Comparison of ENCODE assay signal across 20 cellular contexts in the genomic region with DNA sequence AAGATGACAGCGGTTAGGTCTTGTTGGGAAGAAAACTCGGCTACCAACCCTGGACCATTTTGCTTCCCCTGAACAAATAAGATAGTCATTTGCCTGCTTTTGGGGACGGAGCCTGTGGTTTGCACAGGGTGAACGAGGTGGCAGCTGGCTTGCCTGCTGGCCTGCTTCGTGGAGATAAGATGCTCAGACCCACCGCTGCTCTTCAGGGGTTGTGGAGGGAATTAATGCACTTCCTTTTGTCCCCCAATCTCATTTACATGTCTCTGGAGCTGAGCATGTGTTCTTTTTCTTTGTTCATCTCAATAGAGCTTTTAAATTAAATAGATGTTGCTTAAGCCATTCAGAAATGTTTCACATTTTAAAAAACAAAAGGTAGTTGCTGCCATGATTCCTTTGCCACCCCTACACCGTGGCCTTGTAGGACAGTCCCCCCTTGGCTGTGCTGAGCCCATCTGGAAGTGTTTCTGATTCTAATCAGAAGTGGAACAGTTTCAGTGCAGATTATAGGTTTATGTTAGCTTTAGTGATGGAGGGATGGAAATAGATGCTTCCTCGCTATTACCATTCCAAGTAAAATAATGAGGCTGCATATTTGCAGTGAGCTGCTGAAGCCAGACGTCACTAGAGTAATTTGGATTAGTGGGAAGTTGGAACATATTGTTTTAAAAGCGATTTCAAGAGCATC. TPM values are rescaled to one million over a fixed set of nuclear protein-coding genes. Genes with fewer than 3 reads are reported as not detected.
DNase-seq lines count a peak whose midpoint lies in the region; ATAC-seq, FAIRE-seq and TF ChIP-seq lines count a peak whose summit lies in the region.
"Had no signal": no experiment of that assay in that cellular context is flagged by ENCODE, and none has a peak within 500 bp of the region (broad histone marks: within the 10 kb centered on the region; RNA-seq: fewer than 3 reads in every experiment).

No MANE protein-coding gene starts in this region.

- H3K27me3 Mint-ChIP-seq in activated CD4-positive, alpha-beta T cell treated with anti-CD3 and anti-CD28 coated beads for 36 hours, result no peaks in the 10 kb centered on the region
- H3K27me3 Mint-ChIP-seq in endothelial cell (ENCODE audit: unreplicated experiment), result peaks cover 2% of the 10 kb centered on the region
- H3K27me3 Mint-ChIP-seq in stimulated activated naive CD8-positive, alpha-beta T cell treated with anti-CD3 and anti-CD28 coated beads, Interleukin-15, Interleukin-2, amounts not matched to agents 100 ng/mL and 50 ng/mL, for 24 hours, result no peaks in the 10 kb centered on the region

- no peak for ATAC-seq in activated CD4-positive, alpha-beta T cell treated with anti-CD3 and anti-CD28 coated beads for 36 hours
- ATAC-seq: foreskin keratinocyte, Right ventricle myocardium inferior had no signal

- TF ChIP-seq POLR2A in GM12891 (IDR thresholded peaks at IDR 0.05; ENCODE audit: low read depth, low read length), result no peak

- DNase-seq in activated CD4-positive, alpha-beta T cell treated with anti-CD3 and anti-CD28 coated beads for 36 hours, result no peak
- no peak for DNase-seq in activated CD4-positive, alpha-beta T cell treated with anti-CD3 and anti-CD28 coated beads, Interleukin-2, amount 50 U/mL, for 48 hours
- DNase-seq in SK-N-DZ (ENCODE audit: low spot score), result peak; percentile 52
- no peak for DNase-seq in endothelial cell (ENCODE audit: low spot score)
- DNase-seq in Ammon's horn (ENCODE audit: low spot score), result no peak
- DNase-seq in stimulated activated CD4-positive, alpha-beta T cell treated with anti-CD3 and anti-CD28 coated beads, Interleukin-4, amount 100 ng/mL, for 4 hours, result no peak
- DNase-seq in GM12891 (ENCODE audit: insufficient read length, low spot score), result no peak
- DNase-seq: activated CD4-positive, alpha-beta T cell treated with anti-CD3 and anti-CD28 coated beads, Interleukin-2, amount 50 U/mL, for 4 hours; activated gamma-delta T cell; foreskin keratinocyte; NCI-H1436 treated with DMSO at 0.1 percent for 48 hours; NCI-H774 had no signal

- no peak for FAIRE-seq in GM12891 (lab: Jason Lieb, UNC)
- FAIRE-seq: bronchial epithelial cell, urothelium cell line had no signal

- intact Hi-C loops in activated CD4-positive, alpha-beta T cell treated with anti-CD3 and anti-CD28 coated beads for 36 hours (cut with DNase I, micrococcal nuclease), result no loop called here

- H3K4me1 Mint-ChIP-seq in activated CD4-positive, alpha-beta T cell treated with anti-CD3 and anti-CD28 coated beads for 36 hours, result peaks cover 44% of the 10 kb centered on the region
- H3K4me1 Mint-ChIP-seq in endothelial cell (ENCODE audit: unreplicated experiment), result peaks cover 36% of the 10 kb centered on the region
- peaks cover 52% of the 10 kb centered on the region for H3K4me1 Mint-ChIP-seq in stimulated activated naive CD8-positive, alpha-beta T cell treated with anti-CD3 and anti-CD28 coated beads, Interleukin-15, Interleukin-2, amounts not matched to agents 100 ng/mL and 50 ng/mL, for 24 hours (ENCODE audit: low read depth)
- H3K4me1 Mint-ChIP-seq: IgD-negative memory B cell had no signal

- H3K36me3 Mint-ChIP-seq in activated CD4-positive, alpha-beta T cell treated with anti-CD3 and anti-CD28 coated beads for 36 hours (ENCODE audit: low read depth), result peaks cover 2% of the 10 kb centered on the region
- H3K36me3 Mint-ChIP-seq in endothelial cell (ENCODE audit: low read depth, unreplicated experiment), result peaks cover 3% of the 10 kb centered on the region
- H3K36me3 Mint-ChIP-seq in stimulated activated naive CD8-positive, alpha-beta T cell treated with anti-CD3 and anti-CD28 coated beads, Interleukin-15, Interleukin-2, amounts not matched to agents 100 ng/mL and 50 ng/mL, for 24 hours (ENCODE audit: low read depth), result no peaks in the 10 kb centered on the region
- H3K36me3 Mint-ChIP-seq: IgD-negative memory B cell had no signal

- peak overlapping the region; percentile 45 for H3K27ac Mint-ChIP-seq in activated CD4-positive, alpha-beta T cell treated with anti-CD3 and anti-CD28 coated beads for 36 hours
- peak overlapping the region; percentile 48 for H3K27ac Mint-ChIP-seq in endothelial cell (ENCODE audit: unreplicated experiment)
- peak overlapping the region; percentile 31 for H3K27ac Mint-ChIP-seq in stimulated activated naive CD8-positive, alpha-beta T cell treated with anti-CD3 and anti-CD28 coated beads, Interleukin-15, Interleukin-2, amounts not matched to agents 100 ng/mL and 50 ng/mL, for 24 hours
- H3K27ac Mint-ChIP-seq: IgD-negative memory B cell; nephron; T-helper 2 cell treated with Interferon-gamma antibody and Interleukin-4, amounts not matched to agents 5 μg/mL and 100 μg/mL, for 36 hours had no signal

- H3K4me3 Mint-ChIP-seq in activated CD4-positive, alpha-beta T cell treated with anti-CD3 and anti-CD28 coated beads for 36 hours, result no peak overlapping the region
- H3K4me3 Mint-ChIP-seq in endothelial cell (ENCODE audit: unreplicated experiment), result no peak overlapping the region
- peak overlapping the region; percentile 21 for H3K4me3 Mint-ChIP-seq in stimulated activated naive CD8-positive, alpha-beta T cell treated with anti-CD3 and anti-CD28 coated beads, Interleukin-15, Interleukin-2, amounts not matched to agents 100 ng/mL and 50 ng/mL, for 24 hours
- H3K4me3 Mint-ChIP-seq: IgD-negative memory B cell; nephron; T-helper 2 cell treated with Interferon-gamma antibody and Interleukin-4, amounts not matched to agents 5 μg/mL and 100 μg/mL, for 36 hours had no signal

- CTCF ChIA-PET in activated CD4-positive, alpha-beta T cell treated with anti-CD3 and anti-CD28 coated beads for 36 hours (lab: Charles Lee), result interaction anchor here (0.6 to 1.9 kb wide), 4 partner anchors 8 to 190 kb away, joined by 3 to 8 read pairs (median 4); no protein-coding TSS in a partner anchor

- no peak for TF ChIP-seq CTCF in endothelial cell (IDR thresholded peaks at IDR 0.05; ENCODE audit: unreplicated experiment)

- H3K9me3 Mint-ChIP-seq in activated CD4-positive, alpha-beta T cell treated with anti-CD3 and anti-CD28 coated beads for 36 hours (ENCODE audit: low read depth), result no peaks in the 10 kb centered on the region
- no peaks in the 10 kb centered on the region for H3K9me3 Mint-ChIP-seq in endothelial cell (ENCODE audit: unreplicated experiment)
- no peaks in the 10 kb centered on the region for H3K9me3 Mint-ChIP-seq in stimulated activated naive CD8-positive, alpha-beta T cell treated with anti-CD3 and anti-CD28 coated beads, Interleukin-15, Interleukin-2, amounts not matched to agents 100 ng/mL and 50 ng/mL, for 24 hours
- H3K9me3 Mint-ChIP-seq: nephron; T-helper 2 cell treated with Interferon-gamma antibody and Interleukin-4, amounts not matched to agents 5 μg/mL and 100 μg/mL, for 36 hours had no signal

- POLR2A ChIA-PET in activated CD4-positive, alpha-beta T cell treated with anti-CD3 and anti-CD28 coated beads for 36 hours (lab: Charles Lee), result no interaction called here

TF ChIP-seq in GM12891, 5 proteins besides CTCF, POLR2A, EP300 and RAD21:
- TF ChIP-seq PAX5 (IDR thresholded peaks at IDR 0.05; ENCODE audit: insufficient read depth, low read length, severe bottlenecking) (no peak), TAF1 (IDR thresholded peaks at IDR 0.05; ENCODE audit: low read depth, low read length) (no peak), POLR2AphosphoS5 (IDR thresholded peaks at IDR 0.05; ENCODE audit: low read depth, low read length) (no peak), POU2F2 (IDR thresholded peaks at IDR 0.05; ENCODE audit: low read depth, low read length) (no peak), SPI1 (IDR thresholded peaks at IDR 0.05; ENCODE audit: low read depth, low read length) (no peak)

RNA-seq across cellular contexts. Expression of a gene that starts 25.7 kb away (rescaled TPM):
- total RNA-seq in activated CD4-positive, alpha-beta T cell treated with anti-CD3 and anti-CD28 coated beads for 36 hours, result 10 to 100 TPM; 12.8 to 17.5 TPM
- 108 and 110 TPM in 2 replicates for polyA plus RNA-seq in SK-N-DZ (2014; cell fraction: cytosol; rRNA removed)
- 124 and 132 TPM in 2 replicates for polyA plus RNA-seq in SK-N-DZ (2014; cell fraction: nucleus; rRNA removed)
- 33.1 TPM for total RNA-seq in endothelial cell (ENCODE audit: unreplicated experiment)
- polyA plus RNA-seq in GM12891 (2012; ENCODE audit: low read depth, missing spikeins), result 0.06 TPM
- total RNA-seq: Caco-2 had no signal
